31 cellular contexts compared by ENCODE assay signal in the genomic region with DNA sequence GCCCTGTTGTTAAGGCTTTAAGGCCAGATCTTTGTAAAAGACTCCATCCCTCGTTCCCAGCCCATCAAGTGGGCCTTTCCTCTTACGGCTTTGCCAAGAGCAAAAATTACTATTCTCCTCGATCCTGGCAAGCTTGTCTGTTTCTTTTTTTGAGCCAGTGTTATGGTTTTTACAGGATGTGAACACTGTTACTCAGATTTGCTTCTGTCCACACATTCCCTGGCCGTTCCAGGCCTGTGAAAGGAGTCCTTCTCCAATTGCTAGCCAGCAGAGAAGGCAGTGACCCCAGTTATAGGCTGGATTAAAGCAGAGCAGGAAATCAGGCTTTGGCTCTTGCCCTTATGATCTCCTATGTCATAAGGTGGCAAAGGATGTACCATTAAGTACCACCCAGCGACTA.
"Had no signal": no experiment of that assay in that cellular context is flagged by ENCODE, and none has a peak within 500 bp of the region (broad histone marks: within the 10 kb centered on the region; RNA-seq: fewer than 3 reads in every experiment).

No MANE protein-coding gene starts in this region.

- H3K4me2 ChIP-seq: neural progenitor cell, smooth muscle cell had no signal

- H3K9me3 Mint-ChIP-seq: effector memory CD8-positive, alpha-beta T cell; natural killer cell; neural progenitor cell had no signal

- H3K4me1 ChIP-seq: adrenal gland, foreskin keratinocyte, heart right ventricle, lower lobe of right lung, neural progenitor cell, uterus had no signal

- H2AFZ ChIP-seq: neural progenitor cell had no signal

- DNase-seq: activated CD4-positive, alpha-beta T cell treated with anti-CD3 and anti-CD28 coated beads for 4 hours; activated CD4-positive, alpha-beta T cell treated with anti-CD3 and anti-CD28 coated beads, Interleukin-2, amount 50 U/mL, for 4 hours; activated CD4-positive, CD25-positive, alpha-beta regulatory T cell; activated CD8-positive, alpha-beta memory T cell treated with anti-CD3 and anti-CD28 coated beads for 24 hours; activated effector memory CD4-positive, alpha-beta T cell treated with anti-CD3 and anti-CD28 coated beads, Interleukin-2, amount 50 U/mL, for 16 hours; activated naive CD4-positive, alpha-beta T cell treated with anti-CD3 and anti-CD28 coated beads for 36 hours; activated naive CD8-positive, alpha-beta T cell treated with anti-CD3 and anti-CD28 coated beads for 36 hours; adrenal gland; caudate nucleus; cortex of kidney; effector memory CD8-positive, alpha-beta T cell; erythroblast; foreskin keratinocyte; heart right ventricle; lower lobe of right lung; mesenchymal stem cell; natural killer cell; occipital lobe; stimulated activated CD4-positive, alpha-beta T cell treated with anti-CD3 and anti-CD28 coated beads, Interleukin-1b, Interleukin-23, amount 100 ng/mL, for 48 hours; stimulated activated CD4-positive, alpha-beta T cell treated with anti-CD3 and anti-CD28 coated beads, Interleukin-4, amount 100 ng/mL, for 4 hours; stimulated activated CD8-positive, alpha-beta memory T cell treated with anti-CD3 and anti-CD28 coated beads, Interleukin-4, amount 100 ng/mL, for 48 hours; stimulated activated naive CD4-positive, alpha-beta T cell; T-helper 1 cell; trophoblast cell; uterus had no signal

- H3K27ac ChIP-seq: adrenal gland, foreskin keratinocyte, heart right ventricle, lower lobe of right lung, neural progenitor cell, uterus had no signal

- H3K4me3 ChIP-seq: adrenal gland, heart right ventricle, lower lobe of right lung, neural progenitor cell, smooth muscle cell, uterus had no signal

- ATAC-seq: effector memory CD8-positive, alpha-beta T cell; foreskin keratinocyte; heart right ventricle; left lobe of liver; lower lobe of right lung; natural killer cell; sciatic nerve had no signal

- H3K36me3 Mint-ChIP-seq: activated naive CD8-positive, alpha-beta T cell treated with anti-CD3 and anti-CD28 coated beads for 36 hours; natural killer cell; neural progenitor cell had no signal

- H3K27me3 ChIP-seq: adrenal gland, foreskin keratinocyte, heart right ventricle, neural progenitor cell, uterus had no signal

- H3K4me1 Mint-ChIP-seq: activated naive CD8-positive, alpha-beta T cell treated with anti-CD3 and anti-CD28 coated beads for 36 hours; natural killer cell; neural progenitor cell had no signal

- H3K36me3 ChIP-seq: adrenal gland, heart right ventricle, lower lobe of right lung, neural progenitor cell, uterus had no signal

- H3K9ac ChIP-seq: neural progenitor cell had no signal

- H3K27ac Mint-ChIP-seq: activated naive CD4-positive, alpha-beta T cell treated with anti-CD3 and anti-CD28 coated beads for 36 hours; activated naive CD8-positive, alpha-beta T cell treated with anti-CD3 and anti-CD28 coated beads for 36 hours; activated T-helper 1 cell treated with anti-CD3 and anti-CD28 coated beads, Interleukin-12 subunit alpha, Interleukin-12 subunit beta, Interleukin-2, Interleukin-4 antibody, amounts not matched to agents 30 ng/mL and 10 ng/mL and 1 ng/mL, durations not matched to agents 14 hours and 24 hours and 36 hours; effector memory CD8-positive, alpha-beta T cell; natural killer cell; neural progenitor cell; T-helper 2 cell treated with Interferon-gamma antibody and Interleukin-4, amounts not matched to agents 5 μg/mL and 100 μg/mL, for 36 hours had no signal

- H3K9me3 ChIP-seq: adrenal gland, lower lobe of right lung, uterus had no signal

- H3K4me3 Mint-ChIP-seq: activated naive CD4-positive, alpha-beta T cell treated with anti-CD3 and anti-CD28 coated beads for 36 hours; activated naive CD8-positive, alpha-beta T cell treated with anti-CD3 and anti-CD28 coated beads for 36 hours; activated T-helper 1 cell treated with anti-CD3 and anti-CD28 coated beads, Interleukin-12 subunit alpha, Interleukin-12 subunit beta, Interleukin-2, Interleukin-4 antibody, amounts not matched to agents 30 ng/mL and 10 ng/mL and 1 ng/mL, durations not matched to agents 14 hours and 24 hours and 36 hours; effector memory CD8-positive, alpha-beta T cell; natural killer cell; neural progenitor cell; T-helper 2 cell treated with Interferon-gamma antibody and Interleukin-4, amounts not matched to agents 5 μg/mL and 100 μg/mL, for 36 hours had no signal
